ENCODE assay signal across 12 cellular contexts in the genomic region with DNA sequence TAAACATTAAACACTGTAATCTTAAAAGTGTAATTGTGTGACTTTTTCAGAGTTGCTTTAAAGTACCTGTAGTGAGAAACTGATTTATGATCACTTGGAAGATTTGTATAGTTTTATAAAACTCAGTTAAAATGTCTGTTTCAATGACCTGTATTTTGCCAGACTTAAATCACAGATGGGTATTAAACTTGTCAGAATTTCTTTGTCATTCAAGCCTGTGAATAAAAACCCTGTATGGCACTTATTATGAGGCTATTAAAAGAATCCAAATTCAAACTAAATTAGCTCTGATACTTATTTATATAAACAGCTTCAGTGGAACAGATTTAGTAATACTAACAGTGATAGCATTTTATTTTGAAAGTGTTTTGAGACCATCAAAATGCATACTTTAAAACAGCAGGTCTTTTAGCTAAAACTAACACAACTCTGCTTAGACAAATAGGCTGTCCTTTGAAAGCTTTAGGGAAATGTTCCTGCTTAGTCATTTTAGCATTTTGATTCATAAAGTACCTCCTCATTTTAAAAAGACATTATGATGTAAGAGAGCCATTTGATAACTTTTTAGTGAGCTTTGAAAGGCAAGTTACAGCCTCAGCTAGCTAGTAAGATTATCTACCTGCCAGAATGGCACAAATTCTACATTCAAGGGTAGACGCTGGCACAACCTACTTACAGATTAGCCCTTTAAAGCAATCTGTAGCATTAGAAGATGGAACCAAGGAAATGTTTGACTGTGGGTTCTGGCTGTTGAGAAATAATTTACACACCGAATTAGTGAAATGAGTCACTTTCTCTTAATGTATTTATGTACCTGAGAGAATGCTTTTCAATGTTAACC. TPM values are rescaled to one million over a fixed set of nuclear protein-coding genes. Genes with fewer than 3 reads are reported as not detected.
A peak's percentile ranks its signal among the peaks of the same experiment; 100 is the strongest.
DNase-seq lines count a peak whose midpoint lies in the region; ATAC-seq, FAIRE-seq and TF ChIP-seq lines count a peak whose summit lies in the region.
"Had no signal": no experiment of that assay in that cellular context is flagged by ENCODE, and none has a peak within 500 bp of the region (broad histone marks: within the 10 kb centered on the region; RNA-seq: fewer than 3 reads in every experiment).

No MANE protein-coding gene starts in this region.

- H3K9me3 Mint-ChIP-seq in WTC11, result no peaks in the 10 kb centered on the region
- H3K9me3 Mint-ChIP-seq in naive thymus-derived CD4-positive, alpha-beta T cell, result no peaks in the 10 kb centered on the region

- FAIRE-seq in GM12892 (lab: Jason Lieb, UNC), result peak; percentile 24
- FAIRE-seq: TTC549 had no signal

- DNase-seq in GM12892 (ENCODE audit: insufficient read length), result no peak
- no peak for DNase-seq in WTC11 (ENCODE audit: low spot score)
- DNase-seq in naive thymus-derived CD4-positive, alpha-beta T cell, result no peak
- no peak for DNase-seq in NCI-H774 (lab: John Stamatoyannopoulos, UW)
- DNase-seq in stimulated activated naive CD4-positive, alpha-beta T cell (lab: John Stamatoyannopoulos, UW), result no peak
- no peak for DNase-seq in stimulated activated CD4-positive, alpha-beta T cell treated with anti-CD3 and anti-CD28 coated beads, Interleukin-4, amount 100 ng/mL, for 1 hour
- DNase-seq: activated effector memory CD4-positive, alpha-beta T cell treated with anti-CD3 and anti-CD28 coated beads, Interleukin-2, amount 50 U/mL, for 16 hours; DMS153; islet precursor cell had no signal

- no peaks in the 10 kb centered on the region for H3K9me3 ChIP-seq in naive thymus-derived CD4-positive, alpha-beta T cell (ENCODE audit: control insufficient read depth in 2 of 3, low read length in 3 of 3)

- H3K36me3 ChIP-seq in naive thymus-derived CD4-positive, alpha-beta T cell (ENCODE audit: control insufficient read depth in 2 of 3, insufficient read depth in 3 of 3, low read length in 3 of 3), result peaks cover 8 to 61% (median 21%) of the 10 kb centered on the region in 3 experiments

- peak; percentile 54 for ATAC-seq in HG02623 (IDR thresholded peaks at IDR 0.05; ENCODE audit: unreplicated experiment)
- ATAC-seq in WTC11, result no peak
- no peak for ATAC-seq in naive thymus-derived CD4-positive, alpha-beta T cell

- intact Hi-C loops in naive thymus-derived CD4-positive, alpha-beta T cell (cut with micrococcal nuclease), result loop anchor here (1.0 kb wide), 2 partner anchors 9 to 10 kb away; a partner anchor contains a TSS

- TF ChIP-seq CTCF in WTC11 (IDR thresholded peaks at IDR 0.05), result no peak

- H3K4me1 ChIP-seq in naive thymus-derived CD4-positive, alpha-beta T cell (ENCODE audit: control insufficient read depth in 2 of 2, insufficient read depth in 2 of 2, low read length in 2 of 2), result peaks cover 7 to 18% of the 10 kb centered on the region in 2 donors

- CTCF ChIA-PET in WTC11 (lab: Charles Lee), result no interaction called here
- CTCF ChIA-PET in naive thymus-derived CD4-positive, alpha-beta T cell (lab: Charles Lee), result interaction anchor here (0.5 kb wide), 1 partner anchor 16 kb away, joined by 3 read pairs; no protein-coding TSS in a partner anchor

- H3K4me1 Mint-ChIP-seq in WTC11, result peaks cover 60% of the 10 kb centered on the region
- H3K4me1 Mint-ChIP-seq in naive thymus-derived CD4-positive, alpha-beta T cell, result peaks cover 28 to 52% (median 45%) of the 10 kb centered on the region in 7 donors

- no peak overlapping the region for H3K27ac ChIP-seq in naive thymus-derived CD4-positive, alpha-beta T cell (ENCODE audit: low read depth, low read length)
- H3K27ac ChIP-seq: KMS-11 had no signal

- peak overlapping the region; percentile 78 for H3K27ac Mint-ChIP-seq in WTC11
- peak overlapping the region in 7 of 9 donors; percentile 9 to 77 (median 43) for H3K27ac Mint-ChIP-seq in naive thymus-derived CD4-positive, alpha-beta T cell

- H3K27me3 Mint-ChIP-seq in WTC11 (ENCODE audit: low read depth), result no peaks in the 10 kb centered on the region
- H3K27me3 Mint-ChIP-seq in naive thymus-derived CD4-positive, alpha-beta T cell, result no peaks in the 10 kb centered on the region

- POLR2A ChIA-PET in WTC11 (lab: Charles Lee), result no interaction called here
- POLR2A ChIA-PET in naive thymus-derived CD4-positive, alpha-beta T cell (lab: Charles Lee), result interaction anchor here (1.1 kb wide), 2 partner anchors 8 to 9 kb away, joined by 3 read pairs; no protein-coding TSS in a partner anchor

- H3K4me3 Mint-ChIP-seq in WTC11, result no peak overlapping the region
- H3K4me3 Mint-ChIP-seq in naive thymus-derived CD4-positive, alpha-beta T cell, result no peak overlapping the region

- no peak overlapping the region for H3K4me3 ChIP-seq in naive thymus-derived CD4-positive, alpha-beta T cell (ENCODE audit: low read length)

- TF ChIP-seq POLR2A in GM12892 (IDR thresholded peaks at IDR 0.05; ENCODE audit: low read depth, low read length), result no peak; the same call in 1 of the 2 replicates

- peaks cover 42% of the 10 kb centered on the region for H3K36me3 Mint-ChIP-seq in WTC11
- H3K36me3 Mint-ChIP-seq in naive thymus-derived CD4-positive, alpha-beta T cell, result peaks cover 11 to 53% (median 27%) of the 10 kb centered on the region in 5 donors

- H3K27me3 ChIP-seq in naive thymus-derived CD4-positive, alpha-beta T cell (ENCODE audit: control insufficient read depth in 2 of 2, insufficient read depth in 2 of 2, low read length in 2 of 2), result no peaks in the 10 kb centered on the region

TF ChIP-seq in WTC11, 78 proteins besides CTCF, POLR2A, EP300 and RAD21 (continues in another document):
- TF ChIP-seq NR3C1 (CRISPR knock-in tag; conservative IDR thresholded peaks at IDR 0.05; ENCODE audit: low read depth) (no peak), NFATC4 (CRISPR knock-in tag; IDR thresholded peaks at IDR 0.05) (no peak), NR1H2 (CRISPR knock-in tag; IDR thresholded peaks at IDR 0.05) (no peak), GRHL2 (CRISPR knock-in tag; IDR thresholded peaks at IDR 0.05; ENCODE audit: insufficient replicate concordance, severe bottlenecking) (no peak), ZNF671 (CRISPR knock-in tag; IDR thresholded peaks at IDR 0.05) (no peak)
- TF ChIP-seq, protein P1, sequence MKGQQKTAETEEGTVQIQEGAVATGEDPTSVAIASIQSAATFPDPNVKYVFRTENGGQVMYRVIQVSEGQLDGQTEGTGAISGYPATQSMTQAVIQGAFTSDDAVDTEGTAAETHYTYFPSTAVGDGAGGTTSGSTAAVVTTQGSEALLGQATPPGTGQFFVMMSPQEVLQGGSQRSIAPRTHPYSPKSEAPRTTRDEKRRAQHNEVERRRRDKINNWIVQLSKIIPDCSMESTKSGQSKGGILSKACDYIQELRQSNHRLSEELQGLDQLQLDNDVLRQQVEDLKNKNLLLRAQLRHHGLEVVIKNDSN (CRISPR knock-in tag; IDR thresholded peaks at IDR 0.05), result no peak
- TF ChIP-seq, protein P2, sequence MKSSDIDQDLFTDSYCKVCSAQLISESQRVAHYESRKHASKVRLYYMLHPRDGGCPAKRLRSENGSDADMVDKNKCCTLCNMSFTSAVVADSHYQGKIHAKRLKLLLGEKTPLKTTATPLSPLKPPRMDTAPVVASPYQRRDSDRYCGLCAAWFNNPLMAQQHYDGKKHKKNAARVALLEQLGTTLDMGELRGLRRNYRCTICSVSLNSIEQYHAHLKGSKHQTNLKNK (CRISPR knock-in tag; IDR thresholded peaks at IDR 0.05), result no peak
- TF ChIP-seq, protein P3, sequence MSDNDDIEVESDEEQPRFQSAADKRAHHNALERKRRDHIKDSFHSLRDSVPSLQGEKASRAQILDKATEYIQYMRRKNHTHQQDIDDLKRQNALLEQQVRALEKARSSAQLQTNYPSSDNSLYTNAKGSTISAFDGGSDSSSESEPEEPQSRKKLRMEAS (CRISPR knock-in tag; IDR thresholded peaks at IDR 0.05), result no peak
- TF ChIP-seq, protein P4, sequence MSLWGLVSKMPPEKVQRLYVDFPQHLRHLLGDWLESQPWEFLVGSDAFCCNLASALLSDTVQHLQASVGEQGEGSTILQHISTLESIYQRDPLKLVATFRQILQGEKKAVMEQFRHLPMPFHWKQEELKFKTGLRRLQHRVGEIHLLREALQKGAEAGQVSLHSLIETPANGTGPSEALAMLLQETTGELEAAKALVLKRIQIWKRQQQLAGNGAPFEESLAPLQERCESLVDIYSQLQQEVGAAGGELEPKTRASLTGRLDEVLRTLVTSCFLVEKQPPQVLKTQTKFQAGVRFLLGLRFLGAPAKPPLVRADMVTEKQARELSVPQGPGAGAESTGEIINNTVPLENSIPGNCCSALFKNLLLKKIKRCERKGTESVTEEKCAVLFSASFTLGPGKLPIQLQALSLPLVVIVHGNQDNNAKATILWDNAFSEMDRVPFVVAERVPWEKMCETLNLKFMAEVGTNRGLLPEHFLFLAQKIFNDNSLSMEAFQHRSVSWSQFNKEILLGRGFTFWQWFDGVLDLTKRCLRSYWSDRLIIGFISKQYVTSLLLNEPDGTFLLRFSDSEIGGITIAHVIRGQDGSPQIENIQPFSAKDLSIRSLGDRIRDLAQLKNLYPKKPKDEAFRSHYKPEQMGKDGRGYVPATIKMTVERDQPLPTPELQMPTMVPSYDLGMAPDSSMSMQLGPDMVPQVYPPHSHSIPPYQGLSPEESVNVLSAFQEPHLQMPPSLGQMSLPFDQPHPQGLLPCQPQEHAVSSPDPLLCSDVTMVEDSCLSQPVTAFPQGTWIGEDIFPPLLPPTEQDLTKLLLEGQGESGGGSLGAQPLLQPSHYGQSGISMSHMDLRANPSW (CRISPR knock-in tag; conservative IDR thresholded peaks at IDR 0.05; ENCODE audit: low read depth), result no peak

RNA-seq across cellular contexts. Expression of a gene that starts 9.4 kb away (rescaled TPM):
- polyA plus RNA-seq in GM12892 (2012; ENCODE audit: missing spikeins), result 264 TPM
- total RNA-seq in WTC11 (2021), result 181 to 206 TPM (median 201 TPM) in 3 replicates
- 100 to 1,000 TPM; 110 to 218 (median 182) TPM for total RNA-seq in naive thymus-derived CD4-positive, alpha-beta T cell
- 100 to 1,000 TPM; 632 to 777 TPM for polyA plus RNA-seq in naive thymus-derived CD4-positive, alpha-beta T cell
